18 cellular contexts compared by ENCODE assay signal in genomic region chr10:33799281-33799943, GRCh38.
DNase-seq lines count a peak whose midpoint lies in the region; ATAC-seq, FAIRE-seq and TF ChIP-seq lines count a peak whose summit lies in the region.
"Had no signal": no experiment of that assay in that cellular context is flagged by ENCODE, and none has a peak within 500 bp of the region (broad histone marks: within the 10 kb centered on the region; RNA-seq: fewer than 3 reads in every experiment).

No MANE protein-coding gene starts in this region.

- no peaks in the 10 kb centered on the region for H3K9me2 ChIP-seq in GM23248 (ENCODE audit: insufficient read depth)

- H3K27ac ChIP-seq in A549, result peak overlapping the region; percentile 29 to 80; a peak in 5 of 6 replicates
- peak overlapping the region in 1 of 3 donors; percentile 9 for H3K27ac ChIP-seq in right lobe of liver
- H3K27ac ChIP-seq in GM23248, result no peak overlapping the region

- H3K9me3 ChIP-seq in A549 (no peaks in the 10 kb centered on the region), right lobe of liver (no peaks in the 10 kb centered on the region), GM23248 (ENCODE audit: low read depth) (no peaks in the 10 kb centered on the region)
- H3K9me3 ChIP-seq: HAP-1 had no signal

- H3K27me3 ChIP-seq in right lobe of liver (no peaks in the 10 kb centered on the region), GM23248 (replicated peaks; ENCODE audit: insufficient read depth) (no peaks in the 10 kb centered on the region)

- intact Hi-C loops in right lobe of liver (cut with DNase I), result no loop called here

- peak; percentile 65 for FAIRE-seq in A549 (lab: Jason Lieb, UNC)

- no peaks in the 10 kb centered on the region for H4K20me1 ChIP-seq in GM23248 (ENCODE audit: insufficient read depth)

- in situ Hi-C loops in GM23248 (cut with MboI), result no loop called here

- no peaks in the 10 kb centered on the region for H3F3A ChIP-seq in GM23248 (ENCODE audit: insufficient read depth)

- H3K4me1 ChIP-seq in A549 (peaks cover 50% of the 10 kb centered on the region), right lobe of liver (peaks cover 0 to 15% (median 4%) of the 10 kb centered on the region in 4 donors), GM23248 (ENCODE audit: insufficient read depth) (no peaks in the 10 kb centered on the region)

- POLR2A ChIA-PET in A549 (lab: Yijun Ruan, JAX), result no interaction called here

- H3K4me3 ChIP-seq in A549, result no peak overlapping the region
- no peak overlapping the region for H3K4me3 ChIP-seq in fibroblast of the aortic adventitia (ENCODE audit: low read depth, low read length)
- no peak overlapping the region for H3K4me3 ChIP-seq in right lobe of liver
- H3K4me3 ChIP-seq in GM23248, result no peak overlapping the region
- H3K4me3 ChIP-seq: HAP-1, lung had no signal

- peak in 1 of 2 experiments; percentile 27; a peak in 1 of 5 replicates for TF ChIP-seq RAD21 in A549 (conservative IDR thresholded peaks at IDR 0.05 in 1 of 2, IDR thresholded peaks at IDR 0.05 in 1 of 2)

- no peak for TF ChIP-seq EP300 in A549 (IDR thresholded peaks at IDR 0.05)

- no peak overlapping the region for H2AFZ ChIP-seq in GM23248

- peak overlapping the region; percentile 55 for H3K4me2 ChIP-seq in A549
- no peak overlapping the region for H3K4me2 ChIP-seq in GM23248 (ENCODE audit: unreplicated experiment)

- CTCF ChIA-PET in A549 (lab: Yijun Ruan, JAX), result interaction anchor here (0.6 kb wide), 1 partner anchor 112 kb away, joined by 4 read pairs; no protein-coding TSS in a partner anchor

- TF ChIP-seq CTCF in A549 (IDR thresholded peaks at IDR 0.05), result no peak
- TF ChIP-seq CTCF in fibroblast of the aortic adventitia (IDR thresholded peaks at IDR 0.05; ENCODE audit: insufficient read depth, low read length), result no peak
- no peak for TF ChIP-seq CTCF in right lobe of liver (IDR thresholded peaks at IDR 0.05)

- peak in 1 of 2 experiments; percentile 53 for DNase-seq in A549 (ENCODE audit: low read depth in 1 of 2, low spot score in 1 of 2)
- peak; percentile 42 for DNase-seq in HuH-7 (ENCODE audit: low spot score)
- DNase-seq in fibroblast of the aortic adventitia (ENCODE audit: low read depth), result peak; percentile 28
- peak in 1 of 3 donors; percentile 56 for DNase-seq in right lobe of liver
- no peak for DNase-seq in GM23248
- DNase-seq in hippocampal formation (lab: John Stamatoyannopoulos, UW), result no peak
- no peak for DNase-seq in NCI-H2227 treated with DMSO at 0.1 percent for 48 hours (lab: John Stamatoyannopoulos, UW)
- DNase-seq: activated B cell treated with CpG ODN at 0.5 μM for 24 hours; activated CD8-positive, alpha-beta memory T cell treated with anti-CD3 and anti-CD28 coated beads for 24 hours; CD4-positive, alpha-beta T cell; DMS79 treated with DMSO at 0.1 percent for 48 hours; endodermal cell; natural killer cell; NCI-H345; stimulated activated naive CD8-positive, alpha-beta T cell treated with anti-CD3 and anti-CD28 coated beads, Interleukin-15, amount 100 ng/mL, for 72 hours had no signal

- ATAC-seq in A549, result peak in 1 of 2 experiments; percentile 37; a peak in 3 of 6 replicates
- ATAC-seq in right lobe of liver, result peak; percentile 78 to 91 (median 88)
- ATAC-seq in HG02678 (IDR thresholded peaks at IDR 0.05; ENCODE audit: unreplicated experiment), result no peak
- ATAC-seq: natural killer cell; stimulated activated naive CD8-positive, alpha-beta T cell treated with anti-CD3 and anti-CD28 coated beads, Interleukin-15, amount 100 ng/mL, for 72 hours had no signal

- H3K36me3 ChIP-seq in right lobe of liver (no peaks in the 10 kb centered on the region), GM23248 (ENCODE audit: low read depth) (no peaks in the 10 kb centered on the region)
- H3K36me3 ChIP-seq: HAP-1 had no signal

- no peak overlapping the region for H3K9ac ChIP-seq in GM23248

- WGBS in A549 (ENCODE audit: missing lambda C conversion rate), result 8% methylated on average over 4 of the region's 4 CpGs
- 26% methylated on average over 4 of the region's 4 CpGs for WGBS in right lobe of liver (ENCODE audit: insufficient coverage, low coverage, low lambda C conversion rate, missing lambda C conversion rate)
- WGBS in GM23248 (ENCODE audit: low coverage in 1 of 2, low lambda C conversion rate in 2 of 2, missing lambda C conversion rate in 2 of 2), 2 experiments, result 58 to 67% methylated on average over 4 of the region's 4 CpGs

- no peaks in the 10 kb centered on the region for H3K79me2 ChIP-seq in GM23248 (ENCODE audit: insufficient read depth)

- TF ChIP-seq POLR2A in A549 (IDR thresholded peaks at IDR 0.05; ENCODE audit: low read length) (no peak), right lobe of liver (IDR thresholded peaks at IDR 0.05) (no peak)

TF ChIP-seq in A549, 52 proteins besides CTCF, POLR2A, EP300 and RAD21:
- TF ChIP-seq FOXS1 (CRISPR knock-in tag; IDR thresholded peaks at IDR 0.05) (no peak), BCL3 (IDR thresholded peaks at IDR 0.05) (peak; percentile 38; the same call in 1 of the 3 replicates), RARB (CRISPR knock-in tag; IDR thresholded peaks at IDR 0.05) (no peak), MAFK (IDR thresholded peaks at IDR 0.05; ENCODE audit: partially characterized antibody) (no peak), JUN (IDR thresholded peaks at IDR 0.05) (peak in 1 of 2 experiments; percentile 31; a peak in 1 of 5 replicates), GATA3 (IDR thresholded peaks at IDR 0.05; ENCODE audit: borderline replicate concordance) (peak; percentile 46; the same call in 1 of the 2 replicates), JUNB (IDR thresholded peaks at IDR 0.05) (peak; percentile 44; the same call in 1 of the 2 replicates), MAZ (IDR thresholded peaks at IDR 0.05; ENCODE audit: borderline replicate concordance, low read depth, low read length) (no peak), CEBPB (IDR thresholded peaks at IDR 0.05) (peak in 1 of 2 experiments; percentile 10; a peak in 1 of 4 replicates), NFE2L2 (conservative IDR thresholded peaks at IDR 0.05; ENCODE audit: low read length) (no peak)
TF ChIP-seq in A549: peak in this region for 5.

Comparison
In these comparisons a context has a peak if more than half of its experiments do, and no peak if none do; other contexts are left out.
1. DNase-seq: peak in HuH-7 (single experiment) and fibroblast of the aortic adventitia (single experiment); none in GM23248 (single experiment), hippocampal formation (0 of 2) and NCI-H2227 treated with DMSO at 0.1 percent for 48 hours (single experiment).